8 cellular contexts compared by ENCODE assay signal in genomic region chr4:78938868-78939666, GRCh38. TPM values are rescaled to one million over a fixed set of nuclear protein-coding genes. Genes with fewer than 3 reads are reported as not detected.
DNase-seq lines count a peak whose midpoint lies in the region; ATAC-seq and TF ChIP-seq lines count a peak whose summit lies in the region.

TSS of gene PAQR3 (minus strand) at chr4:78939438. CDS start at chr4:78939224, 214 bp downstream.

- H3K27ac Mint-ChIP-seq in activated T-helper 17 cell treated with anti-CD3 and anti-CD28 coated beads, Interleukin-2, amount 50 U/mL, for 72 hours, result peak within 1 kb of the TSS; percentile 91
- H3K27ac Mint-ChIP-seq in nephron, result peak within 1 kb of the TSS; percentile 29 to 74 (median 39)
- H3K27ac Mint-ChIP-seq in stimulated activated naive CD8-positive, alpha-beta T cell treated with anti-CD3 and anti-CD28 coated beads, Interleukin-15, Interleukin-2, amounts not matched to agents 100 ng/mL and 50 ng/mL, for 24 hours, result peak within 1 kb of the TSS; percentile 76

- H3K27ac ChIP-seq in KOPT-K1 (ENCODE audit: low read depth, low read length, poor library complexity, severe bottlenecking), result peak within 1 kb of the TSS; percentile 55

- ATAC-seq in GM21825 (IDR thresholded peaks at IDR 0.05; ENCODE audit: unreplicated experiment), result peak; percentile 99
- ATAC-seq in activated T-helper 17 cell treated with anti-CD3 and anti-CD28 coated beads, Interleukin-2, amount 50 U/mL, for 72 hours (replicated peaks), result peak; percentile 96

- H3K9me3 ChIP-seq in KOPT-K1 (ENCODE audit: insufficient read depth, low read length, poor library complexity, severe bottlenecking), result no peaks in the 10 kb centered on the region

- H3K36me3 ChIP-seq in KOPT-K1 (ENCODE audit: insufficient read depth, low read length), result peaks cover 20% of the 10 kb centered on the region

- peaks cover 10% of the 10 kb centered on the region for H3K36me3 Mint-ChIP-seq in activated T-helper 17 cell treated with anti-CD3 and anti-CD28 coated beads, Interleukin-2, amount 50 U/mL, for 72 hours (ENCODE audit: low read depth)
- H3K36me3 Mint-ChIP-seq in nephron (ENCODE audit: low read depth), result no peaks in the 10 kb centered on the region
- H3K36me3 Mint-ChIP-seq in stimulated activated naive CD8-positive, alpha-beta T cell treated with anti-CD3 and anti-CD28 coated beads, Interleukin-15, Interleukin-2, amounts not matched to agents 100 ng/mL and 50 ng/mL, for 24 hours (ENCODE audit: low read depth), result peaks cover 16% of the 10 kb centered on the region

- DNase-seq in EH (ENCODE audit: low read depth), result peak; percentile 83
- peak; percentile 80 for DNase-seq in RPMI7951 (ENCODE audit: low read depth)
- peak; percentile 79 for DNase-seq in fibroblast of pulmonary artery (ENCODE audit: low read depth)

- H3K4me1 Mint-ChIP-seq in activated T-helper 17 cell treated with anti-CD3 and anti-CD28 coated beads, Interleukin-2, amount 50 U/mL, for 72 hours, result peaks cover 24% of the 10 kb centered on the region
- H3K4me1 Mint-ChIP-seq in nephron, result peaks cover 14% of the 10 kb centered on the region
- peaks cover 41% of the 10 kb centered on the region for H3K4me1 Mint-ChIP-seq in stimulated activated naive CD8-positive, alpha-beta T cell treated with anti-CD3 and anti-CD28 coated beads, Interleukin-15, Interleukin-2, amounts not matched to agents 100 ng/mL and 50 ng/mL, for 24 hours (ENCODE audit: low read depth)

- peak within 1 kb of the TSS; percentile 75 for H3K4me3 ChIP-seq in fibroblast of pulmonary artery (replicated peaks; ENCODE audit: low read depth, low read length)

- no peaks in the 10 kb centered on the region for H3K9me3 Mint-ChIP-seq in activated T-helper 17 cell treated with anti-CD3 and anti-CD28 coated beads, Interleukin-2, amount 50 U/mL, for 72 hours
- no peaks in the 10 kb centered on the region for H3K9me3 Mint-ChIP-seq in nephron
- no peaks in the 10 kb centered on the region for H3K9me3 Mint-ChIP-seq in stimulated activated naive CD8-positive, alpha-beta T cell treated with anti-CD3 and anti-CD28 coated beads, Interleukin-15, Interleukin-2, amounts not matched to agents 100 ng/mL and 50 ng/mL, for 24 hours

- TF ChIP-seq CTCF in fibroblast of pulmonary artery (IDR thresholded peaks at IDR 0.05; ENCODE audit: low read length, missing control alignments) (no peak), nephron (IDR thresholded peaks at IDR 0.05; ENCODE audit: unreplicated experiment in 3 of 3) (no peak)

- peak within 1 kb of the TSS; percentile 94 for H3K4me3 Mint-ChIP-seq in activated T-helper 17 cell treated with anti-CD3 and anti-CD28 coated beads, Interleukin-2, amount 50 U/mL, for 72 hours
- H3K4me3 Mint-ChIP-seq in nephron, result peak within 1 kb of the TSS; percentile 93 to 94 (median 93)
- peak within 1 kb of the TSS; percentile 92 for H3K4me3 Mint-ChIP-seq in stimulated activated naive CD8-positive, alpha-beta T cell treated with anti-CD3 and anti-CD28 coated beads, Interleukin-15, Interleukin-2, amounts not matched to agents 100 ng/mL and 50 ng/mL, for 24 hours

- H3K27me3 Mint-ChIP-seq in activated T-helper 17 cell treated with anti-CD3 and anti-CD28 coated beads, Interleukin-2, amount 50 U/mL, for 72 hours, result peaks cover 15% of the 10 kb centered on the region
- peaks cover 14% of the 10 kb centered on the region for H3K27me3 Mint-ChIP-seq in nephron (ENCODE audit: low read depth)
- peaks cover 16% of the 10 kb centered on the region for H3K27me3 Mint-ChIP-seq in stimulated activated naive CD8-positive, alpha-beta T cell treated with anti-CD3 and anti-CD28 coated beads, Interleukin-15, Interleukin-2, amounts not matched to agents 100 ng/mL and 50 ng/mL, for 24 hours

RNA-seq across cellular contexts. Expression of gene PAQR3, which starts in this region (rescaled TPM):
- total RNA-seq in RPMI7951 (2014; rRNA removed; shearing (Covaris generic)), result 12.9 and 19.8 TPM in 2 replicates
- total RNA-seq in activated T-helper 17 cell treated with anti-CD3 and anti-CD28 coated beads, Interleukin-2, amount 50 U/mL, for 72 hours, result 10 to 100 TPM in 1 of 2 donors, 1 to 10 TPM in 1; 5.0 to 15.2 TPM

Comparison
In these comparisons a context has a peak if more than half of its experiments do, and no peak if none do; other contexts are left out.
1. Peak in every context shown above with its lines: DNase-seq, ATAC-seq, H3K4me3 ChIP-seq and H3K27ac ChIP-seq.
2. H3K27ac Mint-ChIP-seq: peak in every context shown above with its lines; median percentile 91 in activated T-helper 17 cell treated with anti-CD3 and anti-CD28 coated beads, Interleukin-2, amount 50 U/mL, for 72 hours; 76 in stimulated activated naive CD8-positive, alpha-beta T cell treated with anti-CD3 and anti-CD28 coated beads, Interleukin-15, Interleukin-2, amounts not matched to agents 100 ng/mL and 50 ng/mL, for 24 hours; 39 in nephron.